1 cellular context compared by ENCODE assay signal in the genomic region with DNA sequence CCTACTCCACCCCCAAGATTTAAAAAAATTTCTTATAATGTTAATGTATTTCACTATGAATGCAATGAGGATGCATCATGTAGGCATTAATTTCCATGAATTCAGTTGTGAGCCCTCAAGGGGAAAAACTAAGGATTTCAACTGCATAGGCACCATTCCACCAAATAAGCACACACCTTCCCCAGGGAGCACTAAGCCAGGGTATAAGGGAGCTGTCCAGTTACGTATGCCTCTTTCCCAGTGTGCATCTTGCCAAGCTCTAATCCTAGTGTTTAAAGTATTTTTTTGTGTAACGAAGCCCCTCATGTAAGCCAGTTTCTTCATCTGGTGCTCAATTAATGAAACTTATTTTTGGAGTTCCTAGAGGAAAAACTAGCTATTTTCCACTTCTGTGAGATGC.
TF ChIP-seq lines count a peak whose summit lies in the region.

No MANE protein-coding gene starts in this region.

TF ChIP-seq in IMR-90, 13 proteins besides CTCF, POLR2A, EP300 and RAD21:
- TF ChIP-seq MXI1 (IDR thresholded peaks at IDR 0.05; ENCODE audit: borderline replicate concordance, low read depth, low read length) (no peak), SMC3 (IDR thresholded peaks at IDR 0.05; ENCODE audit: low read depth, low read length) (no peak), BHLHE40 (IDR thresholded peaks at IDR 0.05; ENCODE audit: low read depth, low read length) (no peak), MAFK (IDR thresholded peaks at IDR 0.05; ENCODE audit: low read depth, low read length) (no peak), CEBPB (IDR thresholded peaks at IDR 0.05; ENCODE audit: low read depth, low read length) (no peak), RFX5 (IDR thresholded peaks at IDR 0.05; ENCODE audit: low read depth, low read length) (no peak), FOS (IDR thresholded peaks at IDR 0.05; ENCODE audit: low read depth, low read length) (no peak), RCOR1 (IDR thresholded peaks at IDR 0.05; ENCODE audit: insufficient replicate concordance, low read length) (no peak), NFE2L2 (IDR thresholded peaks at IDR 0.05; ENCODE audit: low read depth, low read length) (no peak), MAZ (IDR thresholded peaks at IDR 0.05; ENCODE audit: borderline replicate concordance, low read depth, low read length) (no peak), CHD1 (IDR thresholded peaks at IDR 0.05; ENCODE audit: low read depth, low read length) (no peak)
- TF ChIP-seq, protein P1, sequence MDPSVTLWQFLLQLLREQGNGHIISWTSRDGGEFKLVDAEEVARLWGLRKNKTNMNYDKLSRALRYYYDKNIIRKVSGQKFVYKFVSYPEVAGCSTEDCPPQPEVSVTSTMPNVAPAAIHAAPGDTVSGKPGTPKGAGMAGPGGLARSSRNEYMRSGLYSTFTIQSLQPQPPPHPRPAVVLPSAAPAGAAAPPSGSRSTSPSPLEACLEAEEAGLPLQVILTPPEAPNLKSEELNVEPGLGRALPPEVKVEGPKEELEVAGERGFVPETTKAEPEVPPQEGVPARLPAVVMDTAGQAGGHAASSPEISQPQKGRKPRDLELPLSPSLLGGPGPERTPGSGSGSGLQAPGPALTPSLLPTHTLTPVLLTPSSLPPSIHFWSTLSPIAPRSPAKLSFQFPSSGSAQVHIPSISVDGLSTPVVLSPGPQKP (IDR thresholded peaks at IDR 0.05; ENCODE audit: borderline replicate concordance, low read depth, low read length), result no peak
- TF ChIP-seq, protein P2, sequence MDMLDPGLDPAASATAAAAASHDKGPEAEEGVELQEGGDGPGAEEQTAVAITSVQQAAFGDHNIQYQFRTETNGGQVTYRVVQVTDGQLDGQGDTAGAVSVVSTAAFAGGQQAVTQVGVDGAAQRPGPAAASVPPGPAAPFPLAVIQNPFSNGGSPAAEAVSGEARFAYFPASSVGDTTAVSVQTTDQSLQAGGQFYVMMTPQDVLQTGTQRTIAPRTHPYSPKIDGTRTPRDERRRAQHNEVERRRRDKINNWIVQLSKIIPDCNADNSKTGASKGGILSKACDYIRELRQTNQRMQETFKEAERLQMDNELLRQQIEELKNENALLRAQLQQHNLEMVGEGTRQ (IDR thresholded peaks at IDR 0.05; ENCODE audit: low read depth, low read length), result no peak
